Comparison of ENCODE assay signal across 8 cellular contexts in genomic region chr14:24428628-24429394, GRCh38. TPM values are rescaled to one million over a fixed set of nuclear protein-coding genes. Genes with fewer than 3 reads are reported as not detected.
DNase-seq lines count a peak whose midpoint lies in the region; ATAC-seq and TF ChIP-seq lines count a peak whose summit lies in the region.

No MANE protein-coding gene starts in this region.

- no peaks in the 10 kb centered on the region for H3K9me3 Mint-ChIP-seq in brain

- H3K4me3 ChIP-seq in right atrium auricular region (peak overlapping the region in 1 of 2 donors; percentile 67), mononuclear cell (ENCODE audit: low read length) (peak overlapping the region; percentile 84), uterus (peak overlapping the region in 1 of 2 donors; percentile 82)

- H3K27me3 Mint-ChIP-seq in brain: peaks cover 22% of the 10 kb centered on the region

- H3K36me3 ChIP-seq in right atrium auricular region: peaks cover 20% of the 10 kb centered on the region
- no peaks in the 10 kb centered on the region for H3K36me3 ChIP-seq in uterus

- intact Hi-C loops in left cardiac atrium (cut with DNase I): no loop called here
- intact Hi-C loops in uterus (cut with DNase I; ENCODE audit: low total_unique reads): no loop called here

- peaks cover 24% of the 10 kb centered on the region for H3K4me1 Mint-ChIP-seq in brain

- H3K9me3 ChIP-seq in right atrium auricular region (no peaks in the 10 kb centered on the region), mononuclear cell (ENCODE audit: low read depth, low read length) (no peaks in the 10 kb centered on the region), uterus (no peaks in the 10 kb centered on the region)

- TF ChIP-seq POLR2A in uterus (IDR thresholded peaks at IDR 0.05): no peak

- peak overlapping the region; percentile 77 to 95 (median 90) for H3K27ac Mint-ChIP-seq in brain

- H3K27me3 ChIP-seq in right atrium auricular region (no peaks in the 10 kb centered on the region), mononuclear cell (ENCODE audit: insufficient read depth, low read length) (no peaks in the 10 kb centered on the region), uterus (no peaks in the 10 kb centered on the region)

- TF ChIP-seq CTCF in right atrium auricular region (IDR thresholded peaks at IDR 0.05) (no peak), brain (conservative IDR thresholded peaks at IDR 0.05) (no peak), uterus (IDR thresholded peaks at IDR 0.05) (no peak)

- peak overlapping the region; percentile 93 to 96 for H3K27ac ChIP-seq in right atrium auricular region
- H3K27ac ChIP-seq in uterus: peak overlapping the region; percentile 85 to 95

- DNase-seq in right atrium auricular region (ENCODE audit: low spot score) (no peak), left cardiac atrium (no peak), uterus (peak in 1 of 2 donors; percentile 22), SKM-1 (lab: John Stamatoyannopoulos, UW; ENCODE audit: unreplicated experiment) (no peak), NCI-H1694 treated with DMSO at 0.1 percent for 48 hours (lab: John Stamatoyannopoulos, UW) (no peak), NCI-H1105 treated with DMSO at 0.1 percent for 48 hours (lab: John Stamatoyannopoulos, UW) (no peak)

- H3K4me1 ChIP-seq in right atrium auricular region: peaks cover 0 to 44% of the 10 kb centered on the region in 2 donors
- H3K4me1 ChIP-seq in mononuclear cell (ENCODE audit: insufficient read depth, low read length): peaks cover 44% of the 10 kb centered on the region
- peaks cover 0 to 11% of the 10 kb centered on the region in 2 donors for H3K4me1 ChIP-seq in uterus

- H3K36me3 Mint-ChIP-seq in brain: no peaks in the 10 kb centered on the region

- H3K4me3 Mint-ChIP-seq in brain: peak overlapping the region; percentile 78 to 90 (median 84)

- ATAC-seq in left cardiac atrium: no peak

RNA-seq across cellular contexts. Expression of gene CBLN3, which starts 0.7 kb away (rescaled TPM):
- total RNA-seq in right atrium auricular region (1 to 10 TPM in 1 of 2 donors, under 1 TPM in 1; 0.48 to 1.4 TPM), left cardiac atrium (1 to 10 TPM; 2.2 to 2.5 TPM), mononuclear cell (0.84 TPM), uterus (1 to 10 TPM in 3 of 4 donors, not detected in 1; 1.3 to 3.3 (median 3.2) TPM)
- polyA plus RNA-seq in brain (ENCODE audit: insufficient read depth, low read depth, low replicate concordance): 3.3 TPM

RNA-seq across cellular contexts. Expression of gene KHNYN, which starts 0.9 kb away (rescaled TPM):
- total RNA-seq in right atrium auricular region (10 to 100 TPM; 16.3 to 23.0 TPM), left cardiac atrium (10 to 100 TPM; 24.8 to 27.1 TPM), mononuclear cell (148 TPM), uterus (10 to 100 TPM; 16.5 to 88.6 (median 66.1) TPM)
- 22.3 TPM for polyA plus RNA-seq in brain (ENCODE audit: insufficient read depth, low read depth, low replicate concordance)

RNA-seq across cellular contexts. Expression of gene SDR39U1, which starts 13.8 kb away (rescaled TPM):
- total RNA-seq in right atrium auricular region (10 to 100 TPM; 49.2 to 55.1 TPM), left cardiac atrium (10 to 100 TPM; 72.0 to 78.8 TPM), mononuclear cell (21.6 TPM), uterus (10 to 100 TPM; 12.8 to 87.5 (median 33.0) TPM)
- polyA plus RNA-seq in brain (ENCODE audit: insufficient read depth, low read depth, low replicate concordance): 125 TPM

RNA-seq across cellular contexts. Expression of gene NYNRIN, which starts 30.0 kb away (rescaled TPM):
- total RNA-seq in right atrium auricular region (10 to 100 TPM in 1 of 2 donors, 1 to 10 TPM in 1; 6.0 to 10.1 TPM), left cardiac atrium (10 to 100 TPM in 1 of 2 donors, 1 to 10 TPM in 1; 6.5 to 12.0 TPM), mononuclear cell (under 0.01 TPM), uterus (10 to 100 TPM in 3 of 4 donors, 1 to 10 TPM in 1; 4.9 to 51.1 (median 27.3) TPM)
- 6.4 TPM for polyA plus RNA-seq in brain (ENCODE audit: insufficient read depth, low read depth, low replicate concordance)
